ENCODE assay signal across 16 cellular contexts in genomic region chr15:79296583-79296982, GRCh38. TPM values are rescaled to one million over a fixed set of nuclear protein-coding genes. Genes with fewer than 3 reads are reported as not detected.
DNase-seq lines count a peak whose midpoint lies in the region; ATAC-seq and TF ChIP-seq lines count a peak whose summit lies in the region.
"Had no signal": no experiment of that assay in that cellular context is flagged by ENCODE, and none has a peak within 500 bp of the region (broad histone marks: within the 10 kb centered on the region; RNA-seq: fewer than 3 reads in every experiment).

No MANE protein-coding gene starts in this region.

- intact Hi-C loops in Right ventricle myocardium superior (cut with DNase I), result no loop called here

- no peaks in the 10 kb centered on the region for H3K9me3 ChIP-seq in RWPE2 (ENCODE audit: severe bottlenecking)
- H3K9me3 ChIP-seq: thyroid gland had no signal

- H3K27ac ChIP-seq in RWPE2 (ENCODE audit: poor library complexity, severe bottlenecking), result no peak overlapping the region
- H3K27ac ChIP-seq: thyroid gland had no signal

- no peak for DNase-seq in GM06990 (ENCODE audit: extremely low read depth, insufficient read length)
- DNase-seq in GM20000 (ENCODE audit: low spot score), result no peak
- no peak for DNase-seq in RWPE2 (ENCODE audit: low spot score)
- DNase-seq in fibroblast of pulmonary artery (ENCODE audit: low read depth), result no peak
- no peak for DNase-seq in stimulated activated naive CD4-positive, alpha-beta T cell treated with Interleukin-2 at 50 U/mL for 16 hours (lab: John Stamatoyannopoulos, UW)
- DNase-seq in Right ventricle myocardium superior, result no peak
- no peak for DNase-seq in Kasumi-1 (lab: John Stamatoyannopoulos, UW)
- DNase-seq in NCI-H774 (lab: John Stamatoyannopoulos, UW), result no peak
- DNase-seq: activated CD4-positive, CD25-positive, alpha-beta regulatory T cell; activated T-cell treated with anti-CD3 and anti-CD28 coated beads, Interleukin-2, amount 50 U/mL, for 24 hours; glutamatergic neuron; HFFc6; IMR-90; NCI-H2081; thyroid gland had no signal

- H3K4me1 ChIP-seq in RWPE2 (ENCODE audit: insufficient read depth, poor library complexity, severe bottlenecking), result no peaks in the 10 kb centered on the region
- H3K4me1 ChIP-seq: thyroid gland had no signal

- H3K36me3 ChIP-seq in GM06990 (ENCODE audit: control insufficient read depth, insufficient read depth, low read length) (no peaks in the 10 kb centered on the region), RWPE2 (ENCODE audit: low read depth) (no peaks in the 10 kb centered on the region)
- H3K36me3 ChIP-seq: thyroid gland had no signal

- H3K27me3 ChIP-seq in GM06990 (replicated peaks; ENCODE audit: control insufficient read depth, insufficient read depth, low read length) (no peaks in the 10 kb centered on the region), RWPE2 (ENCODE audit: insufficient read depth, poor library complexity, severe bottlenecking) (peaks cover 31% of the 10 kb centered on the region)
- H3K27me3 ChIP-seq: thyroid gland had no signal

- ATAC-seq in RWPE2 (ENCODE audit: low read depth) (no peak), Right ventricle myocardium superior (ENCODE audit: poor library complexity) (no peak)

- H3K4me3 ChIP-seq in GM06990 (replicated peaks; ENCODE audit: low read depth, low read length), result no peak overlapping the region
- no peak overlapping the region for H3K4me3 ChIP-seq in RWPE2 (ENCODE audit: severe bottlenecking)
- H3K4me3 ChIP-seq in fibroblast of pulmonary artery (replicated peaks; ENCODE audit: low read depth, low read length), result no peak overlapping the region
- H3K4me3 ChIP-seq: thyroid gland had no signal

- TF ChIP-seq CTCF in GM06990 (IDR thresholded peaks at IDR 0.05; ENCODE audit: insufficient read depth, low read length, poor library complexity, severe bottlenecking), result peak; percentile 58
- TF ChIP-seq CTCF in GM20000 (IDR thresholded peaks at IDR 0.05; ENCODE audit: extremely low read depth, missing control alignments), result peak; percentile 8
- TF ChIP-seq CTCF in RWPE2 (IDR thresholded peaks at IDR 0.05; ENCODE audit: poor library complexity, severe bottlenecking), result peak; percentile 50
- peak; percentile 15 for TF ChIP-seq CTCF in fibroblast of pulmonary artery (IDR thresholded peaks at IDR 0.05; ENCODE audit: low read length, missing control alignments)

RNA-seq across cellular contexts. Expression of gene ANKRD34C, which starts 14.1 kb away (rescaled TPM):
- not detected for total RNA-seq in Right ventricle myocardium superior
- total RNA-seq: HFFc6, IMR-90, skeletal muscle tissue had no signal

RNA-seq across cellular contexts. Expression of gene TMED3, which starts 14.3 kb away (rescaled TPM):
- 16.1 TPM for total RNA-seq in Right ventricle myocardium superior

Comparison
In these comparisons a context has a peak if more than half of its experiments do, and no peak if none do; other contexts are left out.
1. CTCF ChIP-seq: peak in every context shown above with its lines; median percentile 58 in GM06990; 50 in RWPE2; 15 in fibroblast of pulmonary artery; 8 in GM20000.